ENCODE assay signal across 1 cellular context in the genomic region with DNA sequence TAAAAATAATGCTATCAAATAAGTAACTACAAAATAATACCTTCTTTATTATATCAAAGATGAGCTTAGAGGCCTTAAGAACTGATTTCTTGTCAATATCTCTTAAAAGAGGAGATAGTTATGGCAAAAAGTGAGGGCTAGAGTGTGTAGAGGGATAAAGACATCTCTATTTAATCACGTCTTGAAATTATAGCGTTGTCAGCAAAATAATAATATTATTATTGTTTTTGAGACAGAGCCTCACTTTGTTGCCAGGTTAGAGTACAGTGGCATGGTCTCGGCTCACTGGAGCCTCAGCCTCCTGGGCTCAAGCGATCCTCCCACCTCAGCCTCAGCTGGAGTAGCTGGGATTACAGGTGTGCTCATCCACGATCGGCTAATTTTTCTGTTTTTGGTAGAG.
TF ChIP-seq lines count a peak whose summit lies in the region.

No MANE protein-coding gene starts in this region.

TF ChIP-seq in HepG2, 621 proteins besides CTCF, POLR2A, EP300 and RAD21 (continued from another document):
- TF ChIP-seq, protein P1, sequence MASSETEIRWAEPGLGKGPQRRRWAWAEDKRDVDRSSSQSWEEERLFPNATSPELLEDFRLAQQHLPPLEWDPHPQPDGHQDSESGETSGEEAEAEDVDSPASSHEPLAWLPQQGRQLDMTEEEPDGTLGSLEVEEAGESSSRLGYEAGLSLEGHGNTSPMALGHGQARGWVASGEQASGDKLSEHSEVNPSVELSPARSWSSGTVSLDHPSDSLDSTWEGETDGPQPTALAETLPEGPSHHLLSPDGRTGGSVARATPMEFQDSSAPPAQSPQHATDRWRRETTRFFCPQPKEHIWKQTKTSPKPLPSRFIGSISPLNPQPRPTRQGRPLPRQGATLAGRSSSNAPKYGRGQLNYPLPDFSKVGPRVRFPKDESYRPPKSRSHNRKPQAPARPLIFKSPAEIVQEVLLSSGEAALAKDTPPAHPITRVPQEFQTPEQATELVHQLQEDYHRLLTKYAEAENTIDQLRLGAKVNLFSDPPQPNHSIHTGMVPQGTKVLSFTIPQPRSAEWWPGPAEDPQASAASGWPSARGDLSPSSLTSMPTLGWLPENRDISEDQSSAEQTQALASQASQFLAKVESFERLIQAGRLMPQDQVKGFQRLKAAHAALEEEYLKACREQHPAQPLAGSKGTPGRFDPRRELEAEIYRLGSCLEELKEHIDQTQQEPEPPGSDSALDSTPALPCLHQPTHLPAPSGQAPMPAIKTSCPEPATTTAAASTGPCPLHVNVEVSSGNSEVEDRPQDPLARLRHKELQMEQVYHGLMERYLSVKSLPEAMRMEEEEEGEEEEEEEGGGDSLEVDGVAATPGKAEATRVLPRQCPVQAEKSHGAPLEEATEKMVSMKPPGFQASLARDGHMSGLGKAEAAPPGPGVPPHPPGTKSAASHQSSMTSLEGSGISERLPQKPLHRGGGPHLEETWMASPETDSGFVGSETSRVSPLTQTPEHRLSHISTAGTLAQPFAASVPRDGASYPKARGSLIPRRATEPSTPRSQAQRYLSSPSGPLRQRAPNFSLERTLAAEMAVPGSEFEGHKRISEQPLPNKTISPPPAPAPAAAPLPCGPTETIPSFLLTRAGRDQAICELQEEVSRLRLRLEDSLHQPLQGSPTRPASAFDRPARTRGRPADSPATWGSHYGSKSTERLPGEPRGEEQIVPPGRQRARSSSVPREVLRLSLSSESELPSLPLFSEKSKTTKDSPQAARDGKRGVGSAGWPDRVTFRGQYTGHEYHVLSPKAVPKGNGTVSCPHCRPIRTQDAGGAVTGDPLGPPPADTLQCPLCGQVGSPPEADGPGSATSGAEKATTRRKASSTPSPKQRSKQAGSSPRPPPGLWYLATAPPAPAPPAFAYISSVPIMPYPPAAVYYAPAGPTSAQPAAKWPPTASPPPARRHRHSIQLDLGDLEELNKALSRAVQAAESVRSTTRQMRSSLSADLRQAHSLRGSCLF (CRISPR knock-in tag; IDR thresholded peaks at IDR 0.05; ENCODE audit: borderline replicate concordance) = no peak
